In genomic region chr19:32580901-32581703, GRCh38 we compare ENCODE assay signal across 8 cellular contexts. TPM values are rescaled to one million over a fixed set of nuclear protein-coding genes. Genes with fewer than 3 reads are reported as not detected.
A peak's percentile ranks its signal among the peaks of the same experiment; 100 is the strongest.
DNase-seq lines count a peak whose midpoint lies in the region; TF ChIP-seq lines count a peak whose summit lies in the region.

PDCD5 (plus strand) TSS chr19:32581190; CDS start chr19:32581262, 72 bp downstream.

- H3K4me1 ChIP-seq in HAP-1: peaks cover 9% of the 10 kb centered on the region

- H3K36me3 ChIP-seq in HAP-1 (replicated peaks) (peaks cover 41% of the 10 kb centered on the region), MG63 (peaks cover 41% of the 10 kb centered on the region)

- peaks cover 18% of the 10 kb centered on the region for H3K4me1 Mint-ChIP-seq in nephron progenitor cell
- H3K4me1 Mint-ChIP-seq in stimulated activated naive CD8-positive, alpha-beta T cell treated with anti-CD3 and anti-CD28 coated beads, Interleukin-15, Interleukin-2, amounts not matched to agents 100 ng/mL and 50 ng/mL, for 24 hours (ENCODE audit: low read depth): peaks cover 42% of the 10 kb centered on the region

- peaks cover 34% of the 10 kb centered on the region for H3K36me3 Mint-ChIP-seq in nephron progenitor cell (ENCODE audit: low read depth)
- peaks cover 33% of the 10 kb centered on the region for H3K36me3 Mint-ChIP-seq in stimulated activated naive CD8-positive, alpha-beta T cell treated with anti-CD3 and anti-CD28 coated beads, Interleukin-15, Interleukin-2, amounts not matched to agents 100 ng/mL and 50 ng/mL, for 24 hours (ENCODE audit: low read depth)

- H3K4me3 ChIP-seq in HAP-1 (peak within 1 kb of the TSS; percentile 77), MG63 (peak within 1 kb of the TSS; percentile 94)

- DNase-seq in G401 (ENCODE audit: low spot score): peak; percentile 94
- DNase-seq in HAP-1 (ENCODE audit: low spot score in 2 of 2): peak; percentile 81 to 96
- DNase-seq in MG63: peak; percentile 96
- peak; percentile 86 to 92 for DNase-seq in SHP77 (lab: John Stamatoyannopoulos, UW)
- peak; percentile 96 for DNase-seq in activated gamma-delta T cell (lab: John Stamatoyannopoulos, UW)
- DNase-seq in fibroblast of the conjunctiva (ENCODE audit: low read depth): peak; percentile 87
- DNase-seq in nephron progenitor cell: peak; percentile 97

- H3K27me3 ChIP-seq in HAP-1 (ENCODE audit: low read depth) (peaks cover 5% of the 10 kb centered on the region), MG63 (no peaks in the 10 kb centered on the region)

- peaks cover 1% of the 10 kb centered on the region for H3K9me3 Mint-ChIP-seq in nephron progenitor cell
- no peaks in the 10 kb centered on the region for H3K9me3 Mint-ChIP-seq in stimulated activated naive CD8-positive, alpha-beta T cell treated with anti-CD3 and anti-CD28 coated beads, Interleukin-15, Interleukin-2, amounts not matched to agents 100 ng/mL and 50 ng/mL, for 24 hours

- H3K27ac Mint-ChIP-seq in nephron progenitor cell: no peak within 1 kb of the TSS
- H3K27ac Mint-ChIP-seq in stimulated activated naive CD8-positive, alpha-beta T cell treated with anti-CD3 and anti-CD28 coated beads, Interleukin-15, Interleukin-2, amounts not matched to agents 100 ng/mL and 50 ng/mL, for 24 hours: peak within 1 kb of the TSS; percentile 85

- H3K27me3 Mint-ChIP-seq in nephron progenitor cell (ENCODE audit: low read depth, poor library complexity): peaks cover 20% of the 10 kb centered on the region
- no peaks in the 10 kb centered on the region for H3K27me3 Mint-ChIP-seq in stimulated activated naive CD8-positive, alpha-beta T cell treated with anti-CD3 and anti-CD28 coated beads, Interleukin-15, Interleukin-2, amounts not matched to agents 100 ng/mL and 50 ng/mL, for 24 hours

- H3K4me3 Mint-ChIP-seq in nephron progenitor cell: peak within 1 kb of the TSS; percentile 92
- H3K4me3 Mint-ChIP-seq in stimulated activated naive CD8-positive, alpha-beta T cell treated with anti-CD3 and anti-CD28 coated beads, Interleukin-15, Interleukin-2, amounts not matched to agents 100 ng/mL and 50 ng/mL, for 24 hours: peak within 1 kb of the TSS; percentile 93

- TF ChIP-seq CTCF in nephron progenitor cell (IDR thresholded peaks at IDR 0.05): no peak

- in situ Hi-C loops in G401 (cut with HindIII; ENCODE audit: low sequenced_read_pairs): no loop called here
- in situ Hi-C loops in HAP-1 (cut with MboI; ENCODE audit: low sequenced_read_pairs): no loop called here

- H3K9me3 ChIP-seq in HAP-1 (no peaks in the 10 kb centered on the region), MG63 (no peaks in the 10 kb centered on the region)

RNA-seq across cellular contexts. Expression of gene PDCD5, which starts in this region (rescaled TPM):
- total RNA-seq in G401 (2014; rRNA removed; shearing (Covaris generic)): 179 and 191 TPM in 2 replicates
- 245 and 384 TPM in 2 replicates for total RNA-seq in MG63 (2014; rRNA removed; shearing (Covaris generic); ENCODE audit: low replicate concordance)

Comparison
In these comparisons a context has a peak if more than half of its experiments do, and no peak if none do; other contexts are left out.
1. Peak in every context shown above with its lines: DNase-seq and H3K4me3 ChIP-seq.